ENCODE assay signal across 1 cellular context in genomic region chr1:154945962-154946850, GRCh38.
TF ChIP-seq lines count a peak whose summit lies in the region.

No MANE protein-coding gene starts in this region.

TF ChIP-seq in GM23338, 12 proteins besides CTCF, POLR2A, EP300 and RAD21:
- TF ChIP-seq EZH2 (IDR thresholded peaks at IDR 0.05; ENCODE audit: low read depth, unreplicated experiment) (no peak), NANOG (IDR thresholded peaks at IDR 0.05; ENCODE audit: borderline replicate concordance) (no peak), ZNF114 (CRISPR knock-in tag; IDR thresholded peaks at IDR 0.05) (no peak), ZNF462 (CRISPR knock-in tag; IDR thresholded peaks at IDR 0.05) (no peak)
